ENCODE assay signal across 1 cellular context in genomic region chr6:63560806-63561672, GRCh38.
A peak's percentile ranks its signal among the peaks of the same experiment; 100 is the strongest.
TF ChIP-seq lines count a peak whose summit lies in the region.

No MANE protein-coding gene starts in this region.

TF ChIP-seq in HCT116, 20 proteins besides CTCF, POLR2A, EP300 and RAD21:
- TF ChIP-seq CEBPB (IDR thresholded peaks at IDR 0.05; ENCODE audit: low read depth) (peak; percentile 56; the same call in 1 of the 2 replicates), SIN3A (IDR thresholded peaks at IDR 0.05; ENCODE audit: low read depth) (no peak)
